In the genomic region with DNA sequence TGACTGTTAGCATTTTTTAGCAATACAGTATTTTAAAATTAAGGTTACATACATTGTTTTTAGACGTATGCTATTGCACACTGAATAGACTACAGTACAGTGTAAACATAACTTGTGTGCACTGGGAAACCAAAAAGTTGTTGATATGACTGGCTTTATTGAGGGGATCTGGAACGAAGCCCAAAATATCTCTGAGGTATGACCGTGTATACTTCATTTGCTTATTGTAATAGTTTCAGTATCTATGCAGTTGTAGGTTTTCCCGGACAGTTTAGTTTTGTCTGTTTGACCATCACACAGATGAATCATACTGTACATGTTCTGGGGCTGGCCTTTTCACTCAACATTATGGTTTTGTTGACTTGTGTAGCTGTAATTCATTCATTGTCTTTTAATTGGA, we compare ENCODE assay signal across 13 cellular contexts. TPM values are rescaled to one million over a fixed set of nuclear protein-coding genes. Genes with fewer than 3 reads are reported as not detected.
DNase-seq lines count a peak whose midpoint lies in the region; ATAC-seq, FAIRE-seq and TF ChIP-seq lines count a peak whose summit lies in the region.
"Had no signal": no experiment of that assay in that cellular context is flagged by ENCODE, and none has a peak within 500 bp of the region (broad histone marks: within the 10 kb centered on the region; RNA-seq: fewer than 3 reads in every experiment).

No MANE protein-coding gene starts in this region.

- no peak for TF ChIP-seq CTCF in GM12878 (IDR thresholded peaks at IDR 0.05 in 2 of 3, conservative IDR thresholded peaks at IDR 0.05 in 1 of 3; ENCODE audit: control insufficient read depth in 2 of 3, extremely low read depth in 1 of 3, insufficient read depth in 1 of 3, low read depth in 3 of 3, low read length in 3 of 3)

- BruUV-seq in GM12878 (replicated peaks; lab: Mats Ljungman, UMichigan): no TSS peak

- peak overlapping the region; percentile 59; the same call in 1 of the 2 replicates for H3K4me2 ChIP-seq in GM12878 (ENCODE audit: control insufficient read depth, insufficient read depth)

- H3K27me3 ChIP-seq in GM12878 (replicated peaks in 1 of 2; ENCODE audit: control insufficient read depth in 2 of 2, insufficient read depth in 2 of 2, low read length in 1 of 2): no peaks in the 10 kb centered on the region
- H3K27me3 ChIP-seq: upper lobe of left lung had no signal

- no peak overlapping the region for H2AFZ ChIP-seq in GM12878 (ENCODE audit: control insufficient read depth, low read depth, low read length)

- peak in 1 of 2 experiments; percentile 51; a peak in 1 of 4 replicates for TF ChIP-seq EP300 in GM12878 (IDR thresholded peaks at IDR 0.05; ENCODE audit: borderline replicate concordance in 1 of 2, control insufficient read depth in 1 of 2, low read depth in 2 of 2, low read length in 2 of 2)

- POLR2A ChIA-PET in GM12878 (lab: Charles Lee): interaction anchor here (0.6 to 0.8 kb wide), 3 partner anchors 79 to 678 kb away, joined by 3 to 4 read pairs (median 4); no protein-coding TSS in a partner anchor

- in situ Hi-C loops in GM12878 (cut with MboI): no loop called here

- peaks cover 25% of the 10 kb centered on the region for H3K4me1 ChIP-seq in GM12878 (ENCODE audit: control insufficient read depth, insufficient read depth, low read length)

- SMC1A ChIA-PET in GM12878 (lab: Charles Lee; ENCODE audit: uncharacterized antibody, unreplicated experiment): no interaction called here

- no peak overlapping the region for H3K9ac ChIP-seq in GM12878 (ENCODE audit: control insufficient read depth, insufficient read depth, low read length)

- DNase-seq in DMS53 treated with DMSO at 0.1 percent for 48 hours (lab: John Stamatoyannopoulos, UW; ENCODE audit: unreplicated experiment) (peak; percentile 10), GM12878 (ENCODE audit: low read depth, low spot score) (peak; percentile 68), cardiac septum (ENCODE audit: low spot score) (no peak), SKM-1 (lab: John Stamatoyannopoulos, UW; ENCODE audit: unreplicated experiment) (no peak), NCI-H345 (lab: John Stamatoyannopoulos, UW) (no peak), hypothalamus (lab: John Stamatoyannopoulos, UW) (no peak)
- DNase-seq: activated CD4-positive, alpha-beta T cell treated with anti-CD3 and anti-CD28 coated beads, Interleukin-2, amount 10 ng/mL, durations not matched to agents 7 days and 5 days; left ventricle myocardium superior; NCI-H446; upper lobe of left lung had no signal

- peak; percentile 92 for FAIRE-seq in GM12878 (lab: Jason Lieb, UNC)

- H3K4me3 ChIP-seq in GM12878: no peak overlapping the region
- H3K4me3 ChIP-seq: upper lobe of left lung had no signal

- TF ChIP-seq RAD21 in GM12878 (IDR thresholded peaks at IDR 0.05; ENCODE audit: insufficient read depth, low read depth, low read length): no peak

- WGBS in GM12878 (ENCODE audit: insufficient coverage, insufficient replicate concordance, low lambda C conversion rate, missing lambda C conversion rate): 0% methylated on average over 4 of the region's 4 CpGs

- no peak for TF ChIP-seq POLR2A in GM12878 (IDR thresholded peaks at IDR 0.05; ENCODE audit: low read depth, low read length)

- CTCF ChIA-PET in GM12878 (lab: Yijun Ruan, JAX): interaction anchor here (0.6 to 1.1 kb wide), 2 partner anchors 15 to 25 kb away, joined by 4 to 8 read pairs; no protein-coding TSS in a partner anchor

- H4K20me1 ChIP-seq in GM12878 (ENCODE audit: control insufficient read depth, insufficient read depth): no peaks in the 10 kb centered on the region

- H3K27ac ChIP-seq in GM12878 (ENCODE audit: control insufficient read depth, insufficient read depth): no peak overlapping the region
- H3K27ac ChIP-seq: upper lobe of left lung had no signal

- no peaks in the 10 kb centered on the region for H3K9me3 ChIP-seq in GM12878 (replicated peaks; ENCODE audit: control insufficient read depth, insufficient read depth, low read length)
- H3K9me3 ChIP-seq: upper lobe of left lung had no signal

- RAD21 ChIA-PET in GM12878 (lab: Charles Lee; ENCODE audit: unreplicated experiment): no interaction called here

- no peaks in the 10 kb centered on the region for H3K79me2 ChIP-seq in GM12878 (ENCODE audit: control insufficient read depth, insufficient read depth, low read length)

- intact Hi-C loops in GM12878 (cut with micrococcal nuclease; ENCODE audit: unreplicated experiment) (loop anchor here (10.0 kb wide), 1 partner anchor 364 kb away; the partner anchor contains the start of genes ATP6V1G2, DDX39B and NFKBIL1), cardiac septum (cut with DNase I) (no loop called here)

- ATAC-seq in GM19395 (IDR thresholded peaks at IDR 0.05; ENCODE audit: unreplicated experiment) (peak; percentile 80), HG03342 (IDR thresholded peaks at IDR 0.05; ENCODE audit: unreplicated experiment) (peak; percentile 83), GM12878 (peak; percentile 95)
- ATAC-seq: left ventricle myocardium superior had no signal

- no peaks in the 10 kb centered on the region for H3K36me3 ChIP-seq in GM12878 (ENCODE audit: control insufficient read depth in 2 of 2, insufficient read depth in 2 of 2, low read length in 1 of 2)
- H3K36me3 ChIP-seq: upper lobe of left lung had no signal

RNA-seq across cellular contexts. Expression of gene ZBTB12, which starts 6.9 kb away (rescaled TPM):
- 1.4 and 1.6 TPM in 2 replicates for total RNA-seq in GM12878 (2013; cell fraction: nucleolus; rRNA removed)
- total RNA-seq in GM12878 (2014; rRNA removed) (1.3 and 1.5 TPM in 2 replicates), GM12878 (2014; rRNA removed; fragmentation: Illumina TruSeq; extraction: Trizol) (0.46 and 0.81 TPM in 2 replicates), GM12878 (2021) (3.5 and 4.5 TPM in 2 replicates), cardiac septum (5.2 TPM)
- 0.79 TPM for polyA plus RNA-seq in GM12878 (2011; ENCODE audit: low read depth)
- polyA plus RNA-seq in GM12878 (2011; rRNA removed) (0.76 and 2.1 TPM in 2 replicates), GM12878 (2014; fragmentation: Illumina TruSeq; extraction: Trizol) (0.24 and 1.4 TPM in 2 replicates), GM12878 (2014; fragmentation: Nextera tagmentation; extraction: Ambion mirVana) (not detected), GM12878 (2014; rRNA removed) (2.2 and 3.5 TPM in 2 replicates), GM12878 (2016; fragmentation: Nextera tagmentation; extraction: Ambion mirVana) (not detected)
- polyA plus RNA-seq in GM12878 (2011; cell fraction: cytosol; rRNA removed): 2.4 and 2.8 TPM in 2 replicates
- polyA plus RNA-seq in GM12878 (2011; cell fraction: nucleus; rRNA removed): 3.7 and 4.8 TPM in 2 replicates
- polyA plus RNA-seq in GM12878 (2012): 2.8 and 3.3 TPM in 2 replicates
- 3.7 and 4.9 TPM in 2 replicates for polyA minus RNA-seq in GM12878 (2011; rRNA and poly(A)+ RNA removed)
- polyA minus RNA-seq in GM12878 (2011; cell fraction: cytosol; rRNA and poly(A)+ RNA removed): 2.4 and 2.8 TPM in 2 replicates
- polyA minus RNA-seq in GM12878 (2011; cell fraction: nucleus; rRNA and poly(A)+ RNA removed): 3.6 and 5.5 TPM in 2 replicates

RNA-seq across cellular contexts. Expression of gene EHMT2, which starts 11.3 kb away (rescaled TPM):
- 47.5 and 55.2 TPM in 2 replicates for total RNA-seq in GM12878 (2013; cell fraction: nucleolus; rRNA removed)
- total RNA-seq in GM12878 (2014; rRNA removed) (42.6 and 46.3 TPM in 2 replicates), GM12878 (2014; rRNA removed; fragmentation: Illumina TruSeq; extraction: Trizol) (18.3 and 20.9 TPM in 2 replicates), GM12878 (2021) (50.3 and 53.2 TPM in 2 replicates), cardiac septum (14.5 TPM)
- 23.2 TPM for polyA plus RNA-seq in GM12878 (2011; ENCODE audit: low read depth)
- polyA plus RNA-seq in GM12878 (2011; rRNA removed) (17.9 and 31.5 TPM in 2 replicates), GM12878 (2014; fragmentation: Illumina TruSeq; extraction: Trizol) (13.4 and 32.5 TPM in 2 replicates), GM12878 (2014; fragmentation: Nextera tagmentation; extraction: Ambion mirVana) (1 to 10 TPM; 1.7 to 5.2 TPM), GM12878 (2014; rRNA removed) (40.1 and 41.0 TPM in 2 replicates), GM12878 (2016; fragmentation: Nextera tagmentation; extraction: Ambion mirVana) (10 to 100 TPM; 40.6 to 46.8 TPM)
- polyA plus RNA-seq in GM12878 (2011; cell fraction: cytosol; rRNA removed): 38.3 and 47.1 TPM in 2 replicates
- 134 and 176 TPM in 2 replicates for polyA plus RNA-seq in GM12878 (2011; cell fraction: nucleus; rRNA removed)
- 41.2 and 41.8 TPM in 2 replicates for polyA plus RNA-seq in GM12878 (2012)
- 52.4 and 71.9 TPM in 2 replicates for polyA minus RNA-seq in GM12878 (2011; rRNA and poly(A)+ RNA removed)
- 26.7 and 32.2 TPM in 2 replicates for polyA minus RNA-seq in GM12878 (2011; cell fraction: cytosol; rRNA and poly(A)+ RNA removed)
- 17.5 and 29.8 TPM in 2 replicates for polyA minus RNA-seq in GM12878 (2011; cell fraction: nucleus; rRNA and poly(A)+ RNA removed)

RNA-seq across cellular contexts. Expression of gene C2, which starts 18.7 kb away (rescaled TPM):
- 0.67 and 1.3 TPM in 2 replicates for total RNA-seq in GM12878 (2013; cell fraction: nucleolus; rRNA removed)
- 0.06 and 0.16 TPM in 2 replicates for total RNA-seq in GM12878 (2014; rRNA removed)
- not detected in 2 replicates for total RNA-seq in GM12878 (2014; rRNA removed; fragmentation: Illumina TruSeq; extraction: Trizol)
- total RNA-seq in GM12878 (2021): 0.58 and 0.97 TPM in 2 replicates
- polyA plus RNA-seq in GM12878 (2011; ENCODE audit: low read depth): not detected
- polyA plus RNA-seq in GM12878 (2011; rRNA removed): 0.27 and 0.65 TPM in 2 replicates
- polyA plus RNA-seq in GM12878 (2011; cell fraction: cytosol; rRNA removed): 0.40 and 0.42 TPM in 2 replicates
- polyA plus RNA-seq in GM12878 (2011; cell fraction: nucleus; rRNA removed): 0.31 and 0.94 TPM in 2 replicates
- 0.24 and 0.62 TPM in 2 replicates for polyA plus RNA-seq in GM12878 (2012)
- 0.21 TPM in 1 of 2 replicates, not detected in the other for polyA plus RNA-seq in GM12878 (2014; fragmentation: Illumina TruSeq; extraction: Trizol)
- not detected for polyA plus RNA-seq in GM12878 (2014; fragmentation: Nextera tagmentation; extraction: Ambion mirVana)
- polyA plus RNA-seq in GM12878 (2014; rRNA removed): 0.18 TPM in 1 of 2 replicates, not detected in the other
- under 1 TPM in 1 of 2 experiments, not detected in 1; 0.15 TPM for polyA plus RNA-seq in GM12878 (2016; fragmentation: Nextera tagmentation; extraction: Ambion mirVana)
- 0.29 TPM in 1 of 2 replicates, not detected in the other for polyA minus RNA-seq in GM12878 (2011; rRNA and poly(A)+ RNA removed)
- polyA minus RNA-seq in GM12878 (2011; cell fraction: cytosol; rRNA and poly(A)+ RNA removed): not detected in 2 replicates
- 0.12 TPM in 1 of 2 replicates, not detected in the other for polyA minus RNA-seq in GM12878 (2011; cell fraction: nucleus; rRNA and poly(A)+ RNA removed)
- 5.1 TPM for total RNA-seq in cardiac septum
- total RNA-seq: dermis microvascular lymphatic vessel endothelial cell had no signal

RNA-seq across cellular contexts. Expression of gene SLC44A4, which starts 30.0 kb away (rescaled TPM):
- not detected in 2 replicates for total RNA-seq in GM12878 (2013; cell fraction: nucleolus; rRNA removed)
- total RNA-seq in GM12878 (2014; rRNA removed) (0.06 TPM in 1 of 2 replicates, not detected in the other), GM12878 (2014; rRNA removed; fragmentation: Illumina TruSeq; extraction: Trizol) (0.09 TPM in 1 of 2 replicates, not detected in the other), GM12878 (2021) (0.18 and 0.56 TPM in 2 replicates), cardiac septum (not detected)
- polyA plus RNA-seq in GM12878 (2011; ENCODE audit: low read depth): not detected
- polyA plus RNA-seq in GM12878 (2011; rRNA removed) (0.04 TPM in 1 of 2 replicates, not detected in the other), GM12878 (2014; fragmentation: Illumina TruSeq; extraction: Trizol) (0.15 TPM in 1 of 2 replicates, not detected in the other), GM12878 (2014; fragmentation: Nextera tagmentation; extraction: Ambion mirVana) (under 1 TPM in 1 of 2 experiments, not detected in 1; 0.05 TPM), GM12878 (2014; rRNA removed) (0.19 and 0.24 TPM in 2 replicates), GM12878 (2016; fragmentation: Nextera tagmentation; extraction: Ambion mirVana) (under 1 TPM in 1 of 2 experiments, not detected in 1; 0.16 TPM)
- polyA plus RNA-seq in GM12878 (2011; cell fraction: cytosol; rRNA removed): 0.03 TPM in 2 replicates
- 0.41 TPM in 1 of 2 replicates, not detected in the other for polyA plus RNA-seq in GM12878 (2011; cell fraction: nucleus; rRNA removed)
- not detected in 2 replicates for polyA plus RNA-seq in GM12878 (2012)
- polyA minus RNA-seq in GM12878 (2011; rRNA and poly(A)+ RNA removed): 0.46 TPM in 1 of 2 replicates, not detected in the other
- not detected in 2 replicates for polyA minus RNA-seq in GM12878 (2011; cell fraction: cytosol; rRNA and poly(A)+ RNA removed)
- polyA minus RNA-seq in GM12878 (2011; cell fraction: nucleus; rRNA and poly(A)+ RNA removed): not detected in 2 replicates
- total RNA-seq: left ventricle myocardium superior had no signal

RNA-seq across cellular contexts. Expression of gene CFB, which starts 37.1 kb away (rescaled TPM):
- total RNA-seq in GM12878 (2013; cell fraction: nucleolus; rRNA removed): 0.27 and 1.1 TPM in 2 replicates
- total RNA-seq in GM12878 (2014; rRNA removed) (not detected in 2 replicates), GM12878 (2014; rRNA removed; fragmentation: Illumina TruSeq; extraction: Trizol) (not detected in 2 replicates), GM12878 (2021) (0.44 and 0.72 TPM in 2 replicates), cardiac septum (5.0 TPM)
- polyA plus RNA-seq in GM12878 (2011; ENCODE audit: low read depth): not detected
- polyA plus RNA-seq in GM12878 (2011; rRNA removed) (not detected in 2 replicates), GM12878 (2014; fragmentation: Illumina TruSeq; extraction: Trizol) (not detected in 2 replicates), GM12878 (2014; fragmentation: Nextera tagmentation; extraction: Ambion mirVana) (under 1 TPM in 1 of 2 experiments, not detected in 1; 0.09 TPM), GM12878 (2014; rRNA removed) (not detected in 2 replicates), GM12878 (2016; fragmentation: Nextera tagmentation; extraction: Ambion mirVana) (1 to 10 TPM in 1 of 2 experiments, not detected in 1; 1.7 TPM)
- not detected in 2 replicates for polyA plus RNA-seq in GM12878 (2011; cell fraction: cytosol; rRNA removed)
- polyA plus RNA-seq in GM12878 (2011; cell fraction: nucleus; rRNA removed): 0.57 and 0.63 TPM in 2 replicates
- polyA plus RNA-seq in GM12878 (2012): 0.41 and 0.72 TPM in 2 replicates
- not detected in 2 replicates for polyA minus RNA-seq in GM12878 (2011; rRNA and poly(A)+ RNA removed)
- polyA minus RNA-seq in GM12878 (2011; cell fraction: cytosol; rRNA and poly(A)+ RNA removed): 1.7 and 3.8 TPM in 2 replicates
- 0.48 and 0.57 TPM in 2 replicates for polyA minus RNA-seq in GM12878 (2011; cell fraction: nucleus; rRNA and poly(A)+ RNA removed)

Comparison
In these comparisons a context has a peak if more than half of its experiments do, and no peak if none do; other contexts are left out.
1. DNase-seq: peak in DMS53 treated with DMSO at 0.1 percent for 48 hours (single experiment) and GM12878 (single experiment); none in cardiac septum (single experiment), SKM-1 (single experiment), NCI-H345 (single experiment) and hypothalamus (0 of 51).
2. Peak in every context shown above with its lines, with median percentiles within 50 percentile points of each other: ATAC-seq.